ENCODE assay signal across 1 cellular context in genomic region chr6:84912472-84913143, GRCh38.
TF ChIP-seq lines count a peak whose summit lies in the region.

No MANE protein-coding gene starts in this region.

TF ChIP-seq in liver, 16 proteins besides CTCF, POLR2A, EP300 and RAD21:
- TF ChIP-seq REST (IDR thresholded peaks at IDR 0.05) (peak; percentile 20), JUND (IDR thresholded peaks at IDR 0.05) (peak in 1 of 2 donors; percentile 34), MAX (IDR thresholded peaks at IDR 0.05) (no peak), SP1 (IDR thresholded peaks at IDR 0.05) (peak; percentile 51)
